In the genomic region with DNA sequence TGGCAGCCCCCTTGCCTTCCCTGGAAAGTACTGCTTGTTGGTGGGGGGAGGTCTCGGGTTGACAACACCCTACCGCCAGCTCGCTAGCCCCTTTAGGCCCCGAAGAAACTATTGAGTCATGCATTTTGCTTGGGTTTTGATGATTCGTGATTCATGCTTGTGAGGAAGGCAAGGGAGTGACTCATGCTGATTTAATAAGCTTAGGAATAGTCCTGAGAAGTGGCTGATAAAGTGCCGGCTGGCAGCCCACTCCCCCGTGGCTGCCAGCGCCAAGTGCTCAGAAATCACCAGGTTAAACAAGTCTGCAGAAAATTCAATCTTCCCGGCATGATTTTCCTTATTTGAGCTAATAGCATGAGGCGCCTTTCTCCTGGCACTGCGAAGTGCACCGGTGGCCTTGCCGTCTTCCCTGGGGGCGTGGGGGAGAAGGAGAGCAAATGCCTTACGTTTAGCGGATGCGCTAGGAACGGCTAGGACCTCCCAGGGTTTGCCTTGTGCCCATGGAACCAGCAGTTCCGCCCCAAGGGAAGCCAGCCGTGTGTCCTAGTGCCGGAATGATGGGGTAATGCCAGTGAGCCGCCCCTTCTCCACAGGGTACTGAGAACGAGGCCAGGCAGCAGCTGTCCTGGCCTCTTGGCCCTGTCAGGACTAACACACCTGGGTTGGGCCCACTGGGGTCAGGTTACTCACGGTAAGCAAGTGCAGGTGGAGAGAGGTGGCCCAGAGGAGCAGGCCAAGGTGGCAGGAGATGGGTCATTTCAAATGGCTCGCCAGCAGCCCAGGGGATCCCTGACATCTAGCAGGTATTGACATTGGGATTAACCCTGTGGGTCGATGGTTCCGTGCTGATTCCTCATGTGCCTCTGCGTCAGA, we compare ENCODE assay signal across 8 cellular contexts.
DNase-seq lines count a peak whose midpoint lies in the region; ATAC-seq lines count a peak whose summit lies in the region.

No MANE protein-coding gene starts in this region.

- CTCF ChIA-PET in activated CD8-positive, alpha-beta memory T cell treated with anti-CD3 and anti-CD28 coated beads, Interleukin-2, amount 10 ng/mL, durations not matched to agents 7 days and 5 days (lab: Charles Lee) = no interaction called here

- no peaks in the 10 kb centered on the region for H3K4me1 Mint-ChIP-seq in activated CD8-positive, alpha-beta memory T cell treated with anti-CD3 and anti-CD28 coated beads, Interleukin-2, amount 10 ng/mL, durations not matched to agents 7 days and 5 days

- no peaks in the 10 kb centered on the region for H3K27me3 Mint-ChIP-seq in activated CD8-positive, alpha-beta memory T cell treated with anti-CD3 and anti-CD28 coated beads, Interleukin-2, amount 10 ng/mL, durations not matched to agents 7 days and 5 days

- no peak overlapping the region for H3K4me3 Mint-ChIP-seq in activated CD8-positive, alpha-beta memory T cell treated with anti-CD3 and anti-CD28 coated beads, Interleukin-2, amount 10 ng/mL, durations not matched to agents 7 days and 5 days

- H3K36me3 Mint-ChIP-seq in activated CD8-positive, alpha-beta memory T cell treated with anti-CD3 and anti-CD28 coated beads, Interleukin-2, amount 10 ng/mL, durations not matched to agents 7 days and 5 days = no peaks in the 10 kb centered on the region

- DNase-seq in AG08395 (ENCODE audit: low spot score) (peak; percentile 82), HK-2 (ENCODE audit: unreplicated experiment) (peak; percentile 31), islet precursor cell (peak; percentile 88)
- peak; percentile 25 for DNase-seq in activated CD8-positive, alpha-beta memory T cell treated with anti-CD3 and anti-CD28 coated beads, Interleukin-2, amount 10 ng/mL, durations not matched to agents 7 days and 5 days

- ATAC-seq in activated CD8-positive, alpha-beta memory T cell treated with anti-CD3 and anti-CD28 coated beads, Interleukin-2, amount 10 ng/mL, durations not matched to agents 7 days and 5 days = no peak
- ATAC-seq in HG03520 (IDR thresholded peaks at IDR 0.05; ENCODE audit: unreplicated experiment) = no peak
- ATAC-seq in HG03571 (IDR thresholded peaks at IDR 0.05; ENCODE audit: unreplicated experiment) = no peak
- no peak for ATAC-seq in GM19023 (IDR thresholded peaks at IDR 0.05; ENCODE audit: unreplicated experiment)
- ATAC-seq in GM18517 (IDR thresholded peaks at IDR 0.05; ENCODE audit: unreplicated experiment) = no peak

- no peak overlapping the region for H3K27ac Mint-ChIP-seq in activated CD8-positive, alpha-beta memory T cell treated with anti-CD3 and anti-CD28 coated beads, Interleukin-2, amount 10 ng/mL, durations not matched to agents 7 days and 5 days

- no peaks in the 10 kb centered on the region for H3K9me3 Mint-ChIP-seq in activated CD8-positive, alpha-beta memory T cell treated with anti-CD3 and anti-CD28 coated beads, Interleukin-2, amount 10 ng/mL, durations not matched to agents 7 days and 5 days (ENCODE audit: low read depth)

Comparison
In these comparisons a context has a peak if more than half of its experiments do, and no peak if none do; other contexts are left out.
1. DNase-seq: peak in every context shown above with its lines; median percentile 88 in islet precursor cell; 82 in AG08395; 31 in HK-2; 25 in activated CD8-positive, alpha-beta memory T cell treated with anti-CD3 and anti-CD28 coated beads, Interleukin-2, amount 10 ng/mL, durations not matched to agents 7 days and 5 days.